ENCODE assay signal across 8 cellular contexts in genomic region chrX:24153175-24153795, GRCh38. TPM values are rescaled to one million over a fixed set of nuclear protein-coding genes. Genes with fewer than 3 reads are reported as not detected.
DNase-seq lines count a peak whose midpoint lies in the region; ATAC-seq and TF ChIP-seq lines count a peak whose summit lies in the region.
"Had no signal": no experiment of that assay in that cellular context is flagged by ENCODE, and none has a peak within 500 bp of the region (broad histone marks: within the 10 kb centered on the region; RNA-seq: fewer than 3 reads in every experiment).

No MANE protein-coding gene starts in this region.

- no peak for TF ChIP-seq CTCF in MM.1S (IDR thresholded peaks at IDR 0.05; ENCODE audit: low read length)
- TF ChIP-seq CTCF in brain (conservative IDR thresholded peaks at IDR 0.05) = no peak
- TF ChIP-seq CTCF in neutrophil (IDR thresholded peaks at IDR 0.05) = no peak
- TF ChIP-seq CTCF in mucosa of descending colon (IDR thresholded peaks at IDR 0.05) = no peak
- no peak for TF ChIP-seq CTCF in WERI-Rb-1 (IDR thresholded peaks at IDR 0.05; ENCODE audit: low read depth, low read length)

- no peak overlapping the region for H3K9ac ChIP-seq in MM.1S (ENCODE audit: low read length)

- peaks cover 84% of the 10 kb centered on the region for H3K4me1 Mint-ChIP-seq in brain

- H3K4me2 ChIP-seq in MM.1S (ENCODE audit: low read depth, low read length) = peak overlapping the region; percentile 37

- no peaks in the 10 kb centered on the region for H3K9me3 Mint-ChIP-seq in brain

- no peak for ATAC-seq in HG03025 (IDR thresholded peaks at IDR 0.05; ENCODE audit: low FRiP score, unreplicated experiment)
- ATAC-seq in mucosa of descending colon = no peak
- ATAC-seq: left lung had no signal

- intact Hi-C loops in mucosa of descending colon (cut with DNase I, micrococcal nuclease) = no loop called here

- no peak overlapping the region for H3K4me3 ChIP-seq in MM.1S (ENCODE audit: low read length)
- no peak overlapping the region for H3K4me3 ChIP-seq in neutrophil (ENCODE audit: low read depth in 1 of 2, low read length in 1 of 2)
- no peak overlapping the region for H3K4me3 ChIP-seq in mucosa of descending colon
- no peak overlapping the region for H3K4me3 ChIP-seq in WERI-Rb-1 (ENCODE audit: low read depth, low read length)
- H3K4me3 ChIP-seq: left lung had no signal

- H3K27me3 ChIP-seq in MM.1S (replicated peaks; ENCODE audit: insufficient read depth, low read length) (no peaks in the 10 kb centered on the region), neutrophil (no peaks in the 10 kb centered on the region), WERI-Rb-1 (ENCODE audit: insufficient read depth, low read depth, severe bottlenecking) (no peaks in the 10 kb centered on the region)
- H3K27me3 ChIP-seq: left lung had no signal

- peaks cover 5% of the 10 kb centered on the region for H3K27me3 Mint-ChIP-seq in brain

- DNase-seq in EH (ENCODE audit: low read depth) (peak; percentile 29), MM.1S (no peak), mucosa of descending colon (no peak), WERI-Rb-1 (no peak)
- DNase-seq: left lung had no signal

- H2AFZ ChIP-seq in MM.1S (ENCODE audit: low read length) = no peak overlapping the region

- H3K27ac Mint-ChIP-seq in brain = peak overlapping the region; percentile 48 to 98 (median 82)

- H3K9me3 ChIP-seq in MM.1S (replicated peaks; ENCODE audit: insufficient read depth, low read length) = no peaks in the 10 kb centered on the region
- no peaks in the 10 kb centered on the region for H3K9me3 ChIP-seq in neutrophil
- H3K9me3 ChIP-seq in mucosa of descending colon = no peaks in the 10 kb centered on the region
- no peaks in the 10 kb centered on the region for H3K9me3 ChIP-seq in WERI-Rb-1 (ENCODE audit: severe bottlenecking)
- H3K9me3 ChIP-seq: left lung had no signal

- no peaks in the 10 kb centered on the region for H3K9me2 ChIP-seq in MM.1S (replicated peaks; ENCODE audit: insufficient read depth, low read length)

- H3K79me2 ChIP-seq in MM.1S (ENCODE audit: low read length) = peaks cover 80% of the 10 kb centered on the region

- H3K36me3 ChIP-seq in MM.1S (replicated peaks; ENCODE audit: insufficient read depth, low read length) = no peaks in the 10 kb centered on the region
- no peaks in the 10 kb centered on the region for H3K36me3 ChIP-seq in neutrophil
- H3K36me3 ChIP-seq in mucosa of descending colon (ENCODE audit: low read depth) = no peaks in the 10 kb centered on the region
- H3K36me3 ChIP-seq in WERI-Rb-1 = peaks cover 35% of the 10 kb centered on the region

- peaks cover 15% of the 10 kb centered on the region for H4K20me1 ChIP-seq in MM.1S (ENCODE audit: insufficient read depth, low read length)

- peaks cover 24% of the 10 kb centered on the region for H3K36me3 Mint-ChIP-seq in brain

- H3F3A ChIP-seq in MM.1S (ENCODE audit: insufficient read depth, low read length) = peaks cover 21% of the 10 kb centered on the region

- H3K27ac ChIP-seq in MM.1S (ENCODE audit: low read length) (peak overlapping the region; percentile 32; the same call in 1 of the 2 replicates), neutrophil (peak overlapping the region; percentile 54), WERI-Rb-1 (no peak overlapping the region)
- H3K27ac ChIP-seq: left lung had no signal

- H3K4me3 Mint-ChIP-seq in brain = peak overlapping the region; percentile 69 to 94 (median 88)

- H3K4me1 ChIP-seq in MM.1S (ENCODE audit: low read length) (peaks cover 17% of the 10 kb centered on the region; the same call in 1 of the 2 replicates), neutrophil (ENCODE audit: control insufficient read depth in 1 of 2, insufficient read depth in 1 of 2, low read depth in 1 of 2, low read length in 1 of 2) (peaks cover 31 to 46% of the 10 kb centered on the region in 2 experiments), mucosa of descending colon (ENCODE audit: low read depth) (no peaks in the 10 kb centered on the region)

RNA-seq across cellular contexts. Expression of gene ZFX, which starts 3.8 kb away (rescaled TPM):
- 4.4 TPM for polyA plus RNA-seq in brain (ENCODE audit: insufficient read depth, low read depth, low replicate concordance)
- 10 to 100 TPM; 32.7 to 65.1 (median 41.7) TPM for total RNA-seq in mucosa of descending colon
